In the genomic region with DNA sequence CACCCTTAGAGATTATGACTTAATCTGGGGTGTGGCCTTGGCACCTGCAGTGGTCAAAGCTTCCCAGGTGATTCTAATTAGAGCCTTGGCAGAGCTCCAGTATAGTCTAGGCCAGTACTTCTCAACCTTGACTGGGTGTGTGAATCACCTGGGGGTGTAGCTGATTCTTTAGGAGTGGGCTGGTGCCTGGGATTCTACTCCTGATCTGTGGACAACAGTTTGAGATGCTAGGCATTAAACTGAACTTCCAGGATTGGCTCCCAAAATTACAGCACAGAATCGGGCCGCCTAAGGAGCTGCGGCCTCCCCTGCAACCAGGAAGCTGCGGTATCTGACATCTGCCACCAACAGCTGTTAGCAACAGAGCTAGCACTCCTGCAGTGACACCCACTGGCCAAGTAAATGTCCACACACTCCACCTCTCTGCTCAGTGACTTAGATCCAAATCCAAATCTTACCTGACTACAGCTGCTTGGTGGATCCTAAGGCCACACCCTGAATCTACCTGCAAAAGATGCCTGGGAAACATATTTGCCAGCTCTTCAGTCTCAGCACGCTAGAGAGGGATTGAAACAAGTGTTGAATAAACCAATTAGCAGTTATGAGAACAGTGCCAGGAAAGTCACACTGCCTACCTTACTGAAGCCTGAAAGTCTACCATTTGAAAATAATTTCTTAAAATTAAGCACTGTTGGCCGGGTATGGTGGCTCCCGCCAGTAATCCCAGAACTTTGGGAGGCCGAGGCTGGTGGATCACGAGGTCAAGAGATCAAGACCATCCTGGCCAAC, we compare ENCODE assay signal across 9 cellular contexts.
DNase-seq lines count a peak whose midpoint lies in the region; ATAC-seq lines count a peak whose summit lies in the region.
"Had no signal": no experiment of that assay in that cellular context is flagged by ENCODE, and none has a peak within 500 bp of the region (broad histone marks: within the 10 kb centered on the region; RNA-seq: fewer than 3 reads in every experiment).

No MANE protein-coding gene starts in this region.

- no peak overlapping the region for H3K27ac Mint-ChIP-seq in activated CD4-positive, alpha-beta memory T cell treated with anti-CD3 and anti-CD28 coated beads for 36 hours
- H3K27ac Mint-ChIP-seq: mesothelial cell of epicardium had no signal

- no peak overlapping the region for H3K27ac ChIP-seq in right cardiac atrium (ENCODE audit: low read length)

- no peaks in the 10 kb centered on the region for H3K9me3 ChIP-seq in right cardiac atrium (ENCODE audit: control insufficient read depth, low read length)

- ATAC-seq in GM18909 (IDR thresholded peaks at IDR 0.05; ENCODE audit: poor library complexity, unreplicated experiment) (peak; percentile 96), HG03103 (IDR thresholded peaks at IDR 0.05; ENCODE audit: low read depth, unreplicated experiment) (peak; percentile 96), right cardiac atrium (peak; percentile 92 to 93)

- no peaks in the 10 kb centered on the region for H3K27me3 ChIP-seq in right cardiac atrium (ENCODE audit: control insufficient read depth, insufficient read depth)

- H3K4me1 ChIP-seq in right cardiac atrium (ENCODE audit: control insufficient read depth, insufficient read depth, low read length), result peaks cover 4% of the 10 kb centered on the region

- WGBS in right cardiac atrium, result 52% methylated on average over 9 of the region's 9 CpGs

- no peaks in the 10 kb centered on the region for H3K36me3 Mint-ChIP-seq in activated CD4-positive, alpha-beta memory T cell treated with anti-CD3 and anti-CD28 coated beads for 36 hours
- H3K36me3 Mint-ChIP-seq: mesothelial cell of epicardium had no signal

- no peak overlapping the region for H3K4me3 Mint-ChIP-seq in activated CD4-positive, alpha-beta memory T cell treated with anti-CD3 and anti-CD28 coated beads for 36 hours
- H3K4me3 Mint-ChIP-seq: mesothelial cell of epicardium had no signal

- H3K27me3 Mint-ChIP-seq in activated CD4-positive, alpha-beta memory T cell treated with anti-CD3 and anti-CD28 coated beads for 36 hours, result peaks cover 13% of the 10 kb centered on the region

- intact Hi-C loops in activated CD4-positive, alpha-beta memory T cell treated with anti-CD3 and anti-CD28 coated beads for 36 hours (cut with micrococcal nuclease), result loop anchor here (5.0 kb wide), 1 partner anchor 585 kb away; no protein-coding TSS in a partner anchor
- intact Hi-C loops in right cardiac atrium (cut with DNase I), result no loop called here

- POLR2A ChIA-PET in activated CD4-positive, alpha-beta memory T cell treated with anti-CD3 and anti-CD28 coated beads for 36 hours (lab: Charles Lee), result no interaction called here

- H3K4me3 ChIP-seq in right cardiac atrium (ENCODE audit: low read length), result no peak overlapping the region

- DNase-seq in COR-L47 (lab: John Stamatoyannopoulos, UW) (peak; percentile 92), NCI-H2171 treated with DMSO at 0.1 percent for 48 hours (lab: John Stamatoyannopoulos, UW) (peak; percentile 93), right cardiac atrium (peak; percentile 27 to 69 (median 67)), T-helper 9 cell (no peak)
- peak; percentile 54 for DNase-seq in activated CD4-positive, alpha-beta memory T cell treated with anti-CD3 and anti-CD28 coated beads for 36 hours
- DNase-seq in stimulated activated CD4-positive, alpha-beta T cell treated with anti-CD3 and anti-CD28 coated beads, Interleukin-4, amount 100 ng/mL, for 24 hours, result peak; percentile 7

- CTCF ChIA-PET in activated CD4-positive, alpha-beta memory T cell treated with anti-CD3 and anti-CD28 coated beads for 36 hours (lab: Charles Lee), result interaction anchor here (0.8 to 2.0 kb wide), 3 partner anchors 8 to 1550 kb away, joined by 3 to 6 read pairs (median 3); no protein-coding TSS in a partner anchor

- H3K9me3 Mint-ChIP-seq in activated CD4-positive, alpha-beta memory T cell treated with anti-CD3 and anti-CD28 coated beads for 36 hours, result no peaks in the 10 kb centered on the region

- peaks cover 6% of the 10 kb centered on the region for H3K4me1 Mint-ChIP-seq in activated CD4-positive, alpha-beta memory T cell treated with anti-CD3 and anti-CD28 coated beads for 36 hours (ENCODE audit: low read depth)
